8 cellular contexts compared by ENCODE assay signal in the genomic region with DNA sequence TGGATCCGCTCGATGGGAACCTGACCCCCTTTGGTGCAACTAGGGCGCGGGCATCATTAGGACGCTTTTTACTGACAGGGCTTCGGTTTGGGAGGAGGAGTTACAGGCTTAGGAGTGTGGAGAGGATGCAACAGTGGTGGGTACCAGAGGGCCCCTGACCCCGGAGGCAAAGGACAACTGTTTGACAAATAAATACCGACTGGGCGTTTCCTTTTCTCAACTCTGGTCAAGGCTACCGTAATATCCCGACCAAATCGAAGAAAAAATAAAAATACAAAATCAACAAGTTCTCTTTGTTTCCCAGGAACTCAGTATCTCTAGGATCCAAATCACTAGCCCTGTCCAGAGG. TPM values are rescaled to one million over a fixed set of nuclear protein-coding genes. Genes with fewer than 3 reads are reported as not detected.
DNase-seq lines count a peak whose midpoint lies in the region; TF ChIP-seq lines count a peak whose summit lies in the region.

No MANE protein-coding gene starts in this region.

- H3K27ac Mint-ChIP-seq in neural crest cell (ENCODE audit: unreplicated experiment): no peak overlapping the region

- H3K27me3 ChIP-seq in BLaER1 treated with 17β-estradiol and CSF1 and Interleukin-3, amounts not matched to agents 10 nM and 100 nM: peaks cover 37 to 54% (median 45%) of the 10 kb centered on the region in 11 experiments
- H3K27me3 ChIP-seq in endocrine pancreas (ENCODE audit: control insufficient read depth, insufficient read depth, low read length) (no peaks in the 10 kb centered on the region), Karpas-422 (ENCODE audit: low read length) (0 out of 2 replicates have a peak, but pooled peaks cover 2% of the 10 kb centered on the region)

- H3K4me1 Mint-ChIP-seq in neural crest cell: peaks cover 18% of the 10 kb centered on the region

- TF ChIP-seq CTCF in NB4 (IDR thresholded peaks at IDR 0.05; ENCODE audit: low read depth, low read length) (no peak), neural crest cell (conservative IDR thresholded peaks at IDR 0.05) (no peak)

- H3K27ac ChIP-seq in BLaER1 treated with 17β-estradiol and CSF1 and Interleukin-3, amounts not matched to agents 10 nM and 100 nM: peak overlapping the region in 2 of 11 experiments; percentile 49 to 57; a peak in 2 of 22 replicates
- H3K27ac ChIP-seq in Karpas-422 (ENCODE audit: low read length): no peak overlapping the region

- no peaks in the 10 kb centered on the region for H3K79me2 ChIP-seq in Karpas-422 (ENCODE audit: low read length)

- no peaks in the 10 kb centered on the region for H3K9me2 ChIP-seq in Karpas-422 (replicated peaks; ENCODE audit: insufficient read depth, low read length)

- H3K9me3 Mint-ChIP-seq in neural crest cell: no peaks in the 10 kb centered on the region

- no peak for DNase-seq in NB4 (ENCODE audit: low read depth)
- no peak for DNase-seq in neural crest cell (ENCODE audit: low read depth, low spot score)
- no peak for DNase-seq in hepatic stellate cell (ENCODE audit: low spot score)
- DNase-seq in Karpas-422: no peak
- no peak for DNase-seq in activated gamma-delta T cell (lab: John Stamatoyannopoulos, UW)
- no peak for DNase-seq in islet precursor cell

- H3K36me3 Mint-ChIP-seq in neural crest cell (ENCODE audit: low read depth): no peaks in the 10 kb centered on the region

- H3K9ac ChIP-seq in BLaER1 treated with 17β-estradiol and CSF1 and Interleukin-3, amounts not matched to agents 10 nM and 100 nM: peak overlapping the region in 10 of 11 experiments; percentile 28 to 72 (median 46); a peak in 16 of 22 replicates
- H3K9ac ChIP-seq in endocrine pancreas (ENCODE audit: control insufficient read depth, insufficient read depth, low read length): peak overlapping the region; percentile 19
- no peak overlapping the region for H3K9ac ChIP-seq in Karpas-422 (ENCODE audit: low read length)

- H3K4me2 ChIP-seq in BLaER1 treated with 17β-estradiol and CSF1 and Interleukin-3, amounts not matched to agents 10 nM and 100 nM: peak overlapping the region; percentile 79 to 98 (median 94)
- no peak overlapping the region for H3K4me2 ChIP-seq in Karpas-422 (ENCODE audit: low read depth, low read length, poor library complexity, severe bottlenecking)

- H3K36me3 ChIP-seq in BLaER1 treated with 17β-estradiol and CSF1 and Interleukin-3, amounts not matched to agents 10 nM and 100 nM: no peaks in the 10 kb centered on the region
- H3K36me3 ChIP-seq in endocrine pancreas (ENCODE audit: control insufficient read depth, insufficient read depth, low read length) (no peaks in the 10 kb centered on the region), Karpas-422 (ENCODE audit: insufficient read depth, low read length) (no peaks in the 10 kb centered on the region)

- peaks cover 24 to 53% (median 27%) of the 10 kb centered on the region in 10 experiments for H3K4me1 ChIP-seq in BLaER1 treated with 17β-estradiol and CSF1 and Interleukin-3, amounts not matched to agents 10 nM and 100 nM
- H3K4me1 ChIP-seq in endocrine pancreas (ENCODE audit: control insufficient read depth, insufficient read depth, low read length) (no peaks in the 10 kb centered on the region), Karpas-422 (ENCODE audit: low read length) (no peaks in the 10 kb centered on the region)

- H3K4me3 Mint-ChIP-seq in neural crest cell: peak overlapping the region; percentile 75

- H3K27me3 Mint-ChIP-seq in neural crest cell (ENCODE audit: low read depth): peaks cover 88% of the 10 kb centered on the region

- no peak for TF ChIP-seq POLR2A in NB4 (IDR thresholded peaks at IDR 0.05; ENCODE audit: extremely low read depth, insufficient read length)

- no peak overlapping the region for H2AFZ ChIP-seq in Karpas-422 (ENCODE audit: low read length)

- H3K9me3 ChIP-seq in BLaER1 treated with 17β-estradiol and CSF1 and Interleukin-3, amounts not matched to agents 10 nM and 100 nM (replicated peaks in 1 of 11): no peaks in the 10 kb centered on the region
- H3K9me3 ChIP-seq in endocrine pancreas (ENCODE audit: control insufficient read depth, low read length) (no peaks in the 10 kb centered on the region), Karpas-422 (ENCODE audit: low read length) (no peaks in the 10 kb centered on the region)

- peak overlapping the region; percentile 47 to 74 (median 61) for H3K4me3 ChIP-seq in BLaER1 treated with 17β-estradiol and CSF1 and Interleukin-3, amounts not matched to agents 10 nM and 100 nM
- H3K4me3 ChIP-seq in NB4 (ENCODE audit: low read depth, low read length) (peak overlapping the region; percentile 71), endocrine pancreas (ENCODE audit: control insufficient read depth, insufficient read depth, low read length) (peak overlapping the region; percentile 6), Karpas-422 (ENCODE audit: low read length) (no peak overlapping the region)

- H4K20me1 ChIP-seq in BLaER1 treated with 17β-estradiol and CSF1 and Interleukin-3, amounts not matched to agents 10 nM and 100 nM: peaks cover 0 to 8% (median 0%) of the 10 kb centered on the region in 11 experiments; a peak in 4 of 22 replicates
- H4K20me1 ChIP-seq in Karpas-422 (ENCODE audit: insufficient read depth, low read depth, low read length): no peaks in the 10 kb centered on the region

RNA-seq across cellular contexts. Expression of gene DGKG, which starts 0.3 kb away (rescaled TPM):
- 0.18 TPM in 1 of 2 replicates, not detected in the other for total RNA-seq in neural crest cell
- 0.04 and 0.14 TPM in 2 replicates for total RNA-seq in Karpas-422 (2014; rRNA removed; shearing (Covaris generic); ENCODE audit: low replicate concordance)
